1 cellular context compared by ENCODE assay signal in the genomic region with DNA sequence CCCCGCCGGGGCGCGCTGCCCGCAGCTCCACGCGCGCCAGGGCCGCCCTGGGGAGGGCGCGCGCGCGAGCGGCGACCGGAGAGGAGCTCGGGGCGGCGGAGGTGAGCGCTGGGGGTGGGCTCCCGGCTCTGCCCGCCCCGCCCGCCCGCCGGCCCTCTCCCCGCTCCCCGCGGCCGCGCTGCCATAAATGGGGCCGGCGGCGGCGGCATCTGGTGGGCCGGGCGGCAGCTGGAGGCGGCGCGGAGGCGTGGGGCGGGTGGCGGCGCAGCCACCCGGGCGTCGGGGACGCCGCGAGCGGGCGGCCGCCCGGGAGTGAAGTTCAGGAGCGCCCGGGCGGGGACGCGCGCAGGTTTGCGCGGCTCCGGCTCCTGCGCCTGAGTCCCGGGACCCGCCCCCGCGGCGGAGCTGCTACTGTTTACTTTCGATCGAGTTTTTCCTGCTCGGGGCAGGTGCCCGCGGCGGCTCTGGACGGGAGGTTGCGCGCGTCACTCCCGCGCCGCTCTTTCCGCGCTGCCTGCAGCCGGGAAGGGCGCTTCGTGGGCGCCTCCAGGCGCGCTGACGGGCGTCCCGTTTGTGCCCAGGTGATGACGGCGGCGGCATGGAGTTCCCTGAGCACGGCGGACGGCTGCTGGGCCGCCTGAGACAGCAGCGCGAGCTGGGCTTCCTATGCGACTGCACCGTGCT.
TF ChIP-seq lines count a peak whose summit lies in the region.

Gene ZBTB42 (plus strand): TSS at position 502 of the 684 bp plus-strand sequence. CDS start 97 bp downstream, at position 599.

TF ChIP-seq in HepG2, 621 proteins besides CTCF, POLR2A, EP300 and RAD21 (continued from another document and continues in another):
- TF ChIP-seq SSRP1 (CRISPR knock-in tag; IDR thresholded peaks at IDR 0.05) (no peak), ZBTB39 (CRISPR knock-in tag; IDR thresholded peaks at IDR 0.05) (no peak), AGO2 (optimal IDR thresholded peaks at IDR 0.05; ENCODE audit: low read depth, low read length) (peak; percentile 22), HNF4A (CRISPR knock-in tag; IDR thresholded peaks at IDR 0.05) (no peak), ZNF7 (CRISPR knock-in tag; IDR thresholded peaks at IDR 0.05) (no peak), NFATC3 (CRISPR knock-in tag; IDR thresholded peaks at IDR 0.05) (no peak), PRMT3 (CRISPR knock-in tag; IDR thresholded peaks at IDR 0.05; ENCODE audit: borderline replicate concordance, low read depth) (no peak), ZFP36 (IDR thresholded peaks at IDR 0.05; ENCODE audit: borderline replicate concordance, low read depth, low read length, partially characterized antibody) (no peak), FOXP1 (IDR thresholded peaks at IDR 0.05) (no peak), FOXP1 (CRISPR knock-in tag; IDR thresholded peaks at IDR 0.05) (no peak), PRPF4 (IDR thresholded peaks at IDR 0.05; ENCODE audit: low read depth, low read length, poor library complexity, severe bottlenecking) (no peak), RARG (CRISPR knock-in tag; IDR thresholded peaks at IDR 0.05; ENCODE audit: low read depth) (no peak), FUBP1 (CRISPR knock-in tag; IDR thresholded peaks at IDR 0.05; ENCODE audit: borderline replicate concordance) (no peak), KLF12 (CRISPR knock-in tag; IDR thresholded peaks at IDR 0.05; ENCODE audit: borderline replicate concordance) (no peak), ZBTB46 (CRISPR knock-in tag; IDR thresholded peaks at IDR 0.05; ENCODE audit: borderline replicate concordance) (no peak), ZNF30 (CRISPR knock-in tag; IDR thresholded peaks at IDR 0.05) (no peak), ZNF335 (CRISPR knock-in tag; IDR thresholded peaks at IDR 0.05) (no peak), PHF8 (CRISPR knock-in tag; IDR thresholded peaks at IDR 0.05) (peak; percentile 50; the same call in 1 of the 2 replicates), TEAD2 (CRISPR knock-in tag; IDR thresholded peaks at IDR 0.05) (no peak), ZNF33A (CRISPR knock-in tag; IDR thresholded peaks at IDR 0.05; ENCODE audit: borderline replicate concordance) (no peak), ATRX (CRISPR knock-in tag; IDR thresholded peaks at IDR 0.05; ENCODE audit: borderline replicate concordance) (no peak), PPARG (CRISPR knock-in tag; conservative IDR thresholded peaks at IDR 0.05) (no peak), ZNF563 (CRISPR knock-in tag; IDR thresholded peaks at IDR 0.05) (no peak), RBM39 (IDR thresholded peaks at IDR 0.05; ENCODE audit: low read depth, low read length, poor library complexity, severe bottlenecking) (no peak), CCDC6 (CRISPR knock-in tag; IDR thresholded peaks at IDR 0.05) (no peak), ZNF790 (CRISPR knock-in tag; IDR thresholded peaks at IDR 0.05; ENCODE audit: borderline replicate concordance) (peak; percentile 66; the same call in 1 of the 2 replicates), STAG1 (CRISPR knock-in tag; IDR thresholded peaks at IDR 0.05) (no peak), PHB2 (IDR thresholded peaks at IDR 0.05; ENCODE audit: partially characterized antibody) (no peak), RNF2 (conservative IDR thresholded peaks at IDR 0.05; ENCODE audit: low read depth) (no peak), XBP1 (CRISPR knock-in tag; IDR thresholded peaks at IDR 0.05) (no peak), REXO4 (CRISPR knock-in tag; IDR thresholded peaks at IDR 0.05; ENCODE audit: borderline replicate concordance) (no peak), ZSCAN12 (CRISPR knock-in tag; IDR thresholded peaks at IDR 0.05) (0 out of 2 replicates have a peak, but pooled peaks have one; percentile 62), NFIC (IDR thresholded peaks at IDR 0.05; ENCODE audit: low read length) (no peak), ASH2L (IDR thresholded peaks at IDR 0.05; ENCODE audit: insufficient read length, low read depth, low read length) (no peak), NFIB (CRISPR knock-in tag; IDR thresholded peaks at IDR 0.05; ENCODE audit: borderline replicate concordance) (no peak)
- TF ChIP-seq, protein P1, sequence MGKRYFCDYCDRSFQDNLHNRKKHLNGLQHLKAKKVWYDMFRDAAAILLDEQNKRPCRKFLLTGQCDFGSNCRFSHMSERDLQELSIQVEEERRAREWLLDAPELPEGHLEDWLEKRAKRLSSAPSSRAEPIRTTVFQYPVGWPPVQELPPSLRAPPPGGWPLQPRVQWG (CRISPR knock-in tag; IDR thresholded peaks at IDR 0.05; ENCODE audit: borderline replicate concordance, low read depth) = no peak
- TF ChIP-seq, protein P2, sequence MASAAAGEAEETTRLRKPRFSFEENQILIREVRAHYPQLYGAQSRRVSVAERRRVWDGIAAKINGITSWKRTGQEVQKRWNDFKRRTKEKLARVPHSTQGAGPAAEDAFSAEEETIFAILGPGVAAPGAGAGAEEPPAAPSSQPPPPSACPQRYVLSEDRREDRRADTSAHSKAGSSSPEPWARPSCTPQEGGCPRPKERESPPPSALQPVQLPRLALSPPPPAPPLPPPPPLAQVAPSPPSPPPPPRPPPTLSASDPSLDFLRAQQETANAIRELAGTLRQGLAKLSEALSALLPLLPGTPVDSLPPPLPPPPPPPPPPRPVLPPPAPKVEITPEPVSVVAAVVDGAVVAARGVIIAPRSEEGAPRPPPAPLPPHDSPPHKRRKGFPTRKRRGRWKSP (CRISPR knock-in tag; IDR thresholded peaks at IDR 0.05) = peak; percentile 86; the same call in 1 of the 2 replicates
- TF ChIP-seq, protein P3, sequence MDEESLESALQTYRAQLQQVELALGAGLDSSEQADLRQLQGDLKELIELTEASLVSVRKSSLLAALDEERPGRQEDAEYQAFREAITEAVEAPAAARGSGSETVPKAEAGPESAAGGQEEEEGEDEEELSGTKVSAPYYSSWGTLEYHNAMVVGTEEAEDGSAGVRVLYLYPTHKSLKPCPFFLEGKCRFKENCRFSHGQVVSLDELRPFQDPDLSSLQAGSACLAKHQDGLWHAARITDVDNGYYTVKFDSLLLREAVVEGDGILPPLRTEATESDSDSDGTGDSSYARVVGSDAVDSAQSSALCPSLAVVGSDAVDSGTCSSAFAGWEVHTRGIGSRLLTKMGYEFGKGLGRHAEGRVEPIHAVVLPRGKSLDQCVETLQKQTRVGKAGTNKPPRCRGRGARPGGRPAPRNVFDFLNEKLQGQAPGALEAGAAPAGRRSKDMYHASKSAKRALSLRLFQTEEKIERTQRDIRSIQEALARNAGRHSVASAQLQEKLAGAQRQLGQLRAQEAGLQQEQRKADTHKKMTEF (CRISPR knock-in tag; IDR thresholded peaks at IDR 0.05) = 0 out of 2 replicates have a peak, but pooled peaks have one; percentile 38
- TF ChIP-seq, protein P4, sequence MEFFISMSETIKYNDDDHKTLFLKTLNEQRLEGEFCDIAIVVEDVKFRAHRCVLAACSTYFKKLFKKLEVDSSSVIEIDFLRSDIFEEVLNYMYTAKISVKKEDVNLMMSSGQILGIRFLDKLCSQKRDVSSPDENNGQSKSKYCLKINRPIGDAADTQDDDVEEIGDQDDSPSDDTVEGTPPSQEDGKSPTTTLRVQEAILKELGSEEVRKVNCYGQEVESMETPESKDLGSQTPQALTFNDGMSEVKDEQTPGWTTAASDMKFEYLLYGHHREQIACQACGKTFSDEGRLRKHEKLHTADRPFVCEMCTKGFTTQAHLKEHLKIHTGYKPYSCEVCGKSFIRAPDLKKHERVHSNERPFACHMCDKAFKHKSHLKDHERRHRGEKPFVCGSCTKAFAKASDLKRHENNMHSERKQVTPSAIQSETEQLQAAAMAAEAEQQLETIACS (CRISPR knock-in tag; IDR thresholded peaks at IDR 0.05) = peak; percentile 86
- TF ChIP-seq, protein P5, sequence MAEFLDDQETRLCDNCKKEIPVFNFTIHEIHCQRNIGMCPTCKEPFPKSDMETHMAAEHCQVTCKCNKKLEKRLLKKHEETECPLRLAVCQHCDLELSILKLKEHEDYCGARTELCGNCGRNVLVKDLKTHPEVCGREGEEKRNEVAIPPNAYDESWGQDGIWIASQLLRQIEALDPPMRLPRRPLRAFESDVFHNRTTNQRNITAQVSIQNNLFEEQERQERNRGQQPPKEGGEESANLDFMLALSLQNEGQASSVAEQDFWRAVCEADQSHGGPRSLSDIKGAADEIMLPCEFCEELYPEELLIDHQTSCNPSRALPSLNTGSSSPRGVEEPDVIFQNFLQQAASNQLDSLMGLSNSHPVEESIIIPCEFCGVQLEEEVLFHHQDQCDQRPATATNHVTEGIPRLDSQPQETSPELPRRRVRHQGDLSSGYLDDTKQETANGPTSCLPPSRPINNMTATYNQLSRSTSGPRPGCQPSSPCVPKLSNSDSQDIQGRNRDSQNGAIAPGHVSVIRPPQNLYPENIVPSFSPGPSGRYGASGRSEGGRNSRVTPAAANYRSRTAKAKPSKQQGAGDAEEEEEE (CRISPR knock-in tag; IDR thresholded peaks at IDR 0.05; ENCODE audit: borderline replicate concordance) = no peak
- TF ChIP-seq, protein P6, sequence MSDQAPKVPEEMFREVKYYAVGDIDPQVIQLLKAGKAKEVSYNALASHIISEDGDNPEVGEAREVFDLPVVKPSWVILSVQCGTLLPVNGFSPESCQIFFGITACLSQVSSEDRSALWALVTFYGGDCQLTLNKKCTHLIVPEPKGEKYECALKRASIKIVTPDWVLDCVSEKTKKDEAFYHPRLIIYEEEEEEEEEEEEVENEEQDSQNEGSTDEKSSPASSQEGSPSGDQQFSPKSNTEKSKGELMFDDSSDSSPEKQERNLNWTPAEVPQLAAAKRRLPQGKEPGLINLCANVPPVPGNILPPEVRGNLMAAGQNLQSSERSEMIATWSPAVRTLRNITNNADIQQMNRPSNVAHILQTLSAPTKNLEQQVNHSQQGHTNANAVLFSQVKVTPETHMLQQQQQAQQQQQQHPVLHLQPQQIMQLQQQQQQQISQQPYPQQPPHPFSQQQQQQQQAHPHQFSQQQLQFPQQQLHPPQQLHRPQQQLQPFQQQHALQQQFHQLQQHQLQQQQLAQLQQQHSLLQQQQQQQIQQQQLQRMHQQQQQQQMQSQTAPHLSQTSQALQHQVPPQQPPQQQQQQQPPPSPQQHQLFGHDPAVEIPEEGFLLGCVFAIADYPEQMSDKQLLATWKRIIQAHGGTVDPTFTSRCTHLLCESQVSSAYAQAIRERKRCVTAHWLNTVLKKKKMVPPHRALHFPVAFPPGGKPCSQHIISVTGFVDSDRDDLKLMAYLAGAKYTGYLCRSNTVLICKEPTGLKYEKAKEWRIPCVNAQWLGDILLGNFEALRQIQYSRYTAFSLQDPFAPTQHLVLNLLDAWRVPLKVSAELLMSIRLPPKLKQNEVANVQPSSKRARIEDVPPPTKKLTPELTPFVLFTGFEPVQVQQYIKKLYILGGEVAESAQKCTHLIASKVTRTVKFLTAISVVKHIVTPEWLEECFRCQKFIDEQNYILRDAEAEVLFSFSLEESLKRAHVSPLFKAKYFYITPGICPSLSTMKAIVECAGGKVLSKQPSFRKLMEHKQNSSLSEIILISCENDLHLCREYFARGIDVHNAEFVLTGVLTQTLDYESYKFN (CRISPR knock-in tag; conservative IDR thresholded peaks at IDR 0.05) = no peak
- TF ChIP-seq, protein P7, sequence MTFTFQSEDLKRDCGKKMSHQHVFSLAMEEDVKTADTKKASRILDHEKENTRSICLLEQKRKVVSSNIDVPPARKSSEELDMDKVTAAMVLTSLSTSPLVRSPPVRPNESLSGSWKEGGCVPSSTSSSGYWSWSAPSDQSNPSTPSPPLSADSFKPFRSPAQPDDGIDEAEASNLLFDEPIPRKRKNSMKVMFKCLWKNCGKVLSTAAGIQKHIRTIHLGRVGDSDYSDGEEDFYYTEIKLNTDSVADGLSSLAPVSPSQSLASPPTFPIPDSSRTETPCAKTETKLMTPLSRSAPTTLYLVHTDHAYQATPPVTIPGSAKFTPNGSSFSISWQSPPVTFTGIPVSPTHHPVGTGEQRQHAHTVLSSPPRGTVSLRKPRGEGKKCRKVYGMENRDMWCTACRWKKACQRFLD (CRISPR knock-in tag; IDR thresholded peaks at IDR 0.05; ENCODE audit: borderline replicate concordance) = no peak
- TF ChIP-seq, protein P8, sequence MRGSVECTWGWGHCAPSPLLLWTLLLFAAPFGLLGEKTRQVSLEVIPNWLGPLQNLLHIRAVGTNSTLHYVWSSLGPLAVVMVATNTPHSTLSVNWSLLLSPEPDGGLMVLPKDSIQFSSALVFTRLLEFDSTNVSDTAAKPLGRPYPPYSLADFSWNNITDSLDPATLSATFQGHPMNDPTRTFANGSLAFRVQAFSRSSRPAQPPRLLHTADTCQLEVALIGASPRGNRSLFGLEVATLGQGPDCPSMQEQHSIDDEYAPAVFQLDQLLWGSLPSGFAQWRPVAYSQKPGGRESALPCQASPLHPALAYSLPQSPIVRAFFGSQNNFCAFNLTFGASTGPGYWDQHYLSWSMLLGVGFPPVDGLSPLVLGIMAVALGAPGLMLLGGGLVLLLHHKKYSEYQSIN (CRISPR knock-in tag; IDR thresholded peaks at IDR 0.05; ENCODE audit: borderline replicate concordance) = no peak
